Comparison of ENCODE assay signal across 29 cellular contexts in genomic region chr20:52814371-52814770, GRCh38.
"Had no signal": no experiment of that assay in that cellular context is flagged by ENCODE, and none has a peak within 500 bp of the region (broad histone marks: within the 10 kb centered on the region; RNA-seq: fewer than 3 reads in every experiment).

No MANE protein-coding gene starts in this region.

- H3K9me3 ChIP-seq: adrenal gland, ascending aorta, breast epithelium, colonic mucosa, esophagus squamous epithelium, gastroesophageal sphincter, heart right ventricle had no signal

- H3K4me1 ChIP-seq: adrenal gland, ascending aorta, breast epithelium, colonic mucosa, esophagus squamous epithelium, gastroesophageal sphincter, heart right ventricle had no signal

- DNase-seq: activated CD4-positive, alpha-beta memory T cell treated with anti-CD3 and anti-CD28 coated beads for 36 hours; activated CD4-positive, alpha-beta T cell treated with anti-CD3 and anti-CD28 coated beads for 36 hours; activated CD4-positive, alpha-beta T cell treated with anti-CD3 and anti-CD28 coated beads, Interleukin-2, amount 10 ng/mL, durations not matched to agents 24 days and 14 days; activated CD4-positive, CD25-positive, alpha-beta regulatory T cell; activated CD4-positive, CD25-positive, alpha-beta regulatory T cell treated with anti-CD3 and anti-CD28 coated beads, Interleukin-2, amount 50 U/mL, for 72 hours; activated CD8-positive, alpha-beta memory T cell treated with anti-CD3 and anti-CD28 coated beads, Interleukin-2, amount 10 ng/mL, durations not matched to agents 7 days and 5 days; activated CD8-positive, alpha-beta memory T cell treated with anti-CD3 and anti-CD28 coated beads, Interleukin-2, amount 50 U/mL, for 4 hours; activated CD8-positive, alpha-beta T cell treated with anti-CD3 and anti-CD28 coated beads, Interleukin-2, amount 10 ng/mL, durations not matched to agents 7 days and 5 days; activated effector memory CD4-positive, alpha-beta T cell treated with anti-CD3 and anti-CD28 coated beads, Interleukin-2, amount 50 U/mL, for 16 hours; activated naive CD4-positive, alpha-beta T cell treated with anti-CD3 and anti-CD28 coated beads for 36 hours; activated naive CD8-positive, alpha-beta T cell treated with anti-CD3 and anti-CD28 coated beads for 36 hours; activated naive CD8-positive, alpha-beta T cell treated with anti-CD3 and anti-CD28 coated beads, Interleukin-2, amount 50 U/mL, for 24 hours; activated T-cell treated with anti-CD3 and anti-CD28 coated beads, Interleukin-2, amount 50 U/mL, for 1 hour; activated T-cell treated with anti-CD3 and anti-CD28 coated beads, Interleukin-2, amount 50 U/mL, for 48 hours; adrenal gland; central memory CD4-positive, alpha-beta T cell; cerebellar nuclear complex; colonic mucosa; effector CD8-positive, alpha-beta T cell; esophagus squamous epithelium; foreskin melanocyte; heart right ventricle had no signal

- H3K27me3 ChIP-seq: adrenal gland, ascending aorta, breast epithelium, cardiac muscle cell, colonic mucosa, esophagus squamous epithelium, gastroesophageal sphincter, hepatocyte had no signal

- H3K27ac ChIP-seq: adrenal gland, ascending aorta, breast epithelium, cardiac muscle cell, colonic mucosa, epithelial cell of prostate, esophagus squamous epithelium, gastroesophageal sphincter, heart right ventricle, hepatocyte had no signal

- H2AFZ ChIP-seq: hepatocyte had no signal

- H3K79me2 ChIP-seq: hepatocyte had no signal

- H3K4me3 ChIP-seq: adrenal gland, ascending aorta, breast epithelium, cardiac muscle cell, colonic mucosa, esophagus squamous epithelium, gastroesophageal sphincter, heart right ventricle, hepatocyte had no signal

- H3K4me2 ChIP-seq: hepatocyte had no signal

- FAIRE-seq: endothelial cell of umbilical vein had no signal

- H3K36me3 ChIP-seq: adrenal gland, ascending aorta, breast epithelium, cardiac muscle cell, colonic mucosa, esophagus squamous epithelium, gastroesophageal sphincter, heart right ventricle had no signal
